Comparison of ENCODE assay signal across 19 cellular contexts in genomic region chr18:6961331-6961730, GRCh38.
"Had no signal": no experiment of that assay in that cellular context is flagged by ENCODE, and none has a peak within 500 bp of the region (broad histone marks: within the 10 kb centered on the region; RNA-seq: fewer than 3 reads in every experiment).

No MANE protein-coding gene starts in this region.

- H3K4me1 ChIP-seq: gastrocnemius medialis, heart left ventricle, left ventricle myocardium inferior, stomach, upper lobe of right lung had no signal

- H3K36me3 ChIP-seq: gastrocnemius medialis, heart left ventricle, left ventricle myocardium inferior, pancreas, stomach, thoracic aorta, upper lobe of right lung had no signal

- H3K4me3 ChIP-seq: gastrocnemius medialis, heart left ventricle, left ventricle myocardium inferior, pancreas, stomach, thoracic aorta, upper lobe of right lung had no signal

- H3K9me3 ChIP-seq: gastrocnemius medialis, pancreas, thoracic aorta, upper lobe of right lung had no signal

- H3K27me3 Mint-ChIP-seq: activated naive CD8-positive, alpha-beta T cell; memory B cell; naive thymus-derived CD8-positive, alpha-beta T cell had no signal

- DNase-seq: activated CD4-positive, alpha-beta T cell treated with anti-CD3 and anti-CD28 coated beads, Interleukin-2, amount 50 U/mL, for 4 hours; caudate nucleus; gastrocnemius medialis; heart left ventricle; kidney; left ventricle myocardium inferior; naive thymus-derived CD8-positive, alpha-beta T cell; pancreas; stimulated activated CD4-positive, alpha-beta T cell treated with anti-CD3 and anti-CD28 coated beads, Interleukin-4, amount 100 ng/mL, for 24 hours; stomach; T-helper 2 cell; upper lobe of right lung had no signal

- FAIRE-seq: colon, kidney, pancreas had no signal

- H3K4me3 Mint-ChIP-seq: activated naive CD8-positive, alpha-beta T cell; activated T-helper 1 cell treated with anti-CD3 and anti-CD28 coated beads, Interleukin-12 subunit alpha, Interleukin-12 subunit beta, Interleukin-2, Interleukin-4 antibody, amounts not matched to agents 30 ng/mL and 10 ng/mL and 1 ng/mL, durations not matched to agents 14 hours and 24 hours and 36 hours; memory B cell; naive thymus-derived CD8-positive, alpha-beta T cell; stimulated activated effector memory CD8-positive, alpha-beta T cell treated with anti-CD3 and anti-CD28 coated beads, Interleukin-12 subunit alpha, Interleukin-12 subunit beta, amount 100 ng/mL, for 72 hours had no signal

- H3K27me3 ChIP-seq: gastrocnemius medialis, heart left ventricle, pancreas, stomach, upper lobe of right lung had no signal

- H3K27ac Mint-ChIP-seq: activated naive CD8-positive, alpha-beta T cell; activated T-helper 1 cell treated with anti-CD3 and anti-CD28 coated beads, Interleukin-12 subunit alpha, Interleukin-12 subunit beta, Interleukin-2, Interleukin-4 antibody, amounts not matched to agents 30 ng/mL and 10 ng/mL and 1 ng/mL, durations not matched to agents 14 hours and 24 hours and 36 hours; memory B cell; naive thymus-derived CD8-positive, alpha-beta T cell; stimulated activated effector memory CD8-positive, alpha-beta T cell treated with anti-CD3 and anti-CD28 coated beads, Interleukin-12 subunit alpha, Interleukin-12 subunit beta, amount 100 ng/mL, for 72 hours had no signal

- ATAC-seq: gastrocnemius medialis; heart left ventricle; naive thymus-derived CD8-positive, alpha-beta T cell; sciatic nerve; stimulated activated effector memory CD8-positive, alpha-beta T cell treated with anti-CD3 and anti-CD28 coated beads, Interleukin-12 subunit alpha, Interleukin-12 subunit beta, amount 100 ng/mL, for 72 hours; upper lobe of right lung had no signal

- H3K4me1 Mint-ChIP-seq: memory B cell; naive thymus-derived CD8-positive, alpha-beta T cell; stimulated activated effector memory CD8-positive, alpha-beta T cell treated with anti-CD3 and anti-CD28 coated beads, Interleukin-12 subunit alpha, Interleukin-12 subunit beta, amount 100 ng/mL, for 72 hours had no signal

- H3K27ac ChIP-seq: gastrocnemius medialis, heart left ventricle, left ventricle myocardium inferior, pancreas, stomach, thoracic aorta, upper lobe of right lung had no signal

- H3K36me3 Mint-ChIP-seq: activated naive CD8-positive, alpha-beta T cell; memory B cell; naive thymus-derived CD8-positive, alpha-beta T cell; stimulated activated effector memory CD8-positive, alpha-beta T cell treated with anti-CD3 and anti-CD28 coated beads, Interleukin-12 subunit alpha, Interleukin-12 subunit beta, amount 100 ng/mL, for 72 hours had no signal

- H3K9me3 Mint-ChIP-seq: stimulated activated effector memory CD8-positive, alpha-beta T cell treated with anti-CD3 and anti-CD28 coated beads, Interleukin-12 subunit alpha, Interleukin-12 subunit beta, amount 100 ng/mL, for 72 hours had no signal
